23 cellular contexts compared by ENCODE assay signal in the genomic region with DNA sequence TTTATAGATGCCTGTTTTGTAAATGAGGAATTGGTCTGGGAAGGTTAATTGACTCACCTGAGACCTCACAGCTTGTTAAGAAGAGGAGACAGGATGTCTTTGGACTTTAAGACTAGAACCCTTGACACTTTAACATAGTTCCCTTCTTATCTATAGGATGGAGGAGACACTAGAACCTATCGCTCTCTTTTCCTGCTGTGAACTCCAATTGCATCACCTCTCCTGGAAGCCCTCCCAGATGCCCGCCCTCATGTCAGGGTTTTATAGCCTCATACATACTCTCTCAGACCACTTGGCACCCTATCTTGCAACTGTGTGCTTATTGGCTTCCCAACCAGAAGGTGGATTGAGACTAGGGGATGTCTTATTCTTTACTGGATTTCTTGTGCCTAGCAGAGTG. TPM values are rescaled to one million over a fixed set of nuclear protein-coding genes. Genes with fewer than 3 reads are reported as not detected.
A peak's percentile ranks its signal among the peaks of the same experiment; 100 is the strongest.
DNase-seq lines count a peak whose midpoint lies in the region; ATAC-seq and TF ChIP-seq lines count a peak whose summit lies in the region.
"Had no signal": no experiment of that assay in that cellular context is flagged by ENCODE, and none has a peak within 500 bp of the region (broad histone marks: within the 10 kb centered on the region; RNA-seq: fewer than 3 reads in every experiment).

No MANE protein-coding gene starts in this region.

- peaks cover 27 to 28% of the 10 kb centered on the region in 2 donors for H3K27me3 Mint-ChIP-seq in natural killer cell (ENCODE audit: low read depth in 2 of 2)
- peaks cover 17 to 24% of the 10 kb centered on the region in 2 donors for H3K27me3 Mint-ChIP-seq in natural killer cell treated with Interleukin-12 subunit alpha and Interleukin-12 subunit beta and Interleukin-15 and Interleukin-18, amount 100 ng/mL, for 72 hours
- peaks cover 4% of the 10 kb centered on the region for H3K27me3 Mint-ChIP-seq in nephron (ENCODE audit: low read depth)
- peaks cover 13% of the 10 kb centered on the region for H3K27me3 Mint-ChIP-seq in activated CD4-positive, alpha-beta memory T cell treated with anti-CD3 and anti-CD28 coated beads for 36 hours
- peaks cover 25% of the 10 kb centered on the region for H3K27me3 Mint-ChIP-seq in progenitor cell of endocrine pancreas

- ATAC-seq in natural killer cell, result no peak
- ATAC-seq in natural killer cell treated with Interleukin-12 subunit alpha and Interleukin-12 subunit beta and Interleukin-15 and Interleukin-18, amount 100 ng/mL, for 72 hours, result no peak
- ATAC-seq: SK-N-SH treated with all-trans-retinoic acid at 6 μM for 48 hours had no signal

- H3K4me3 Mint-ChIP-seq in natural killer cell, result peak overlapping the region; percentile 49
- no peak overlapping the region for H3K4me3 Mint-ChIP-seq in natural killer cell treated with Interleukin-12 subunit alpha and Interleukin-12 subunit beta and Interleukin-15 and Interleukin-18, amount 100 ng/mL, for 72 hours
- peak overlapping the region; percentile 3 to 9 (median 8) for H3K4me3 Mint-ChIP-seq in nephron
- no peak overlapping the region for H3K4me3 Mint-ChIP-seq in activated CD4-positive, alpha-beta memory T cell treated with anti-CD3 and anti-CD28 coated beads for 36 hours
- H3K4me3 Mint-ChIP-seq in progenitor cell of endocrine pancreas (ENCODE audit: low read depth), result no peak overlapping the region

- DNase-seq in natural killer cell (no peak), ascending aorta (ENCODE audit: low spot score in 2 of 2) (no peak), progenitor cell of endocrine pancreas (ENCODE audit: low spot score, unreplicated experiment) (no peak)
- no peak for DNase-seq in natural killer cell treated with Interleukin-12 subunit alpha and Interleukin-12 subunit beta and Interleukin-15 and Interleukin-18, amount 100 ng/mL, for 72 hours (ENCODE audit: low spot score)
- no peak for DNase-seq in activated CD8-positive, alpha-beta memory T cell treated with anti-CD3 and anti-CD28 coated beads, Interleukin-2, amount 50 U/mL, for 48 hours
- DNase-seq in activated CD4-positive, alpha-beta memory T cell treated with anti-CD3 and anti-CD28 coated beads for 36 hours, result no peak
- DNase-seq: BE2C; Caco-2; CD4-positive, CD25-positive, alpha-beta regulatory T cell; GF-D8; GOT3; MM.1S; NCI-H1092; NCI-H146; NCI-H2081 treated with DMSO at 0.1 percent for 48 hours; NCI-H510A treated with DMSO at 0.1 percent for 48 hours; NCI-H82; PC-9; SIG-M5 had no signal

- H3K9me3 ChIP-seq in ascending aorta, result no peaks in the 10 kb centered on the region
- H3K9me3 ChIP-seq: BE2C, Caco-2 had no signal

- H3K36me3 Mint-ChIP-seq in natural killer cell (no peaks in the 10 kb centered on the region), nephron (ENCODE audit: low read depth) (peaks cover 5% of the 10 kb centered on the region), progenitor cell of endocrine pancreas (ENCODE audit: insufficient read depth) (no peaks in the 10 kb centered on the region)
- H3K36me3 Mint-ChIP-seq in natural killer cell treated with Interleukin-12 subunit alpha and Interleukin-12 subunit beta and Interleukin-15 and Interleukin-18, amount 100 ng/mL, for 72 hours, result no peaks in the 10 kb centered on the region
- H3K36me3 Mint-ChIP-seq in activated CD4-positive, alpha-beta memory T cell treated with anti-CD3 and anti-CD28 coated beads for 36 hours, result peaks cover 3% of the 10 kb centered on the region

- peak overlapping the region; percentile 91 to 98 for H3K27ac ChIP-seq in ascending aorta
- H3K27ac ChIP-seq: KMS-11, PC-9, RWPE1 had no signal

- intact Hi-C loops in natural killer cell (cut with micrococcal nuclease), result loop anchor here (5.0 kb wide), 1 partner anchor 67 kb away; a partner anchor contains a TSS
- intact Hi-C loops in ascending aorta (cut with DNase I), result no loop called here
- intact Hi-C loops in activated CD4-positive, alpha-beta memory T cell treated with anti-CD3 and anti-CD28 coated beads for 36 hours (cut with micrococcal nuclease), result no loop called here

- no peaks in the 10 kb centered on the region for H3K27me3 ChIP-seq in ascending aorta
- H3K27me3 ChIP-seq: BE2C had no signal

- H3K27ac Mint-ChIP-seq in natural killer cell (no peak overlapping the region), nephron (peak overlapping the region; percentile 47 to 82 (median 81)), progenitor cell of endocrine pancreas (no peak overlapping the region)
- no peak overlapping the region for H3K27ac Mint-ChIP-seq in natural killer cell treated with Interleukin-12 subunit alpha and Interleukin-12 subunit beta and Interleukin-15 and Interleukin-18, amount 100 ng/mL, for 72 hours
- no peak overlapping the region for H3K27ac Mint-ChIP-seq in activated CD4-positive, alpha-beta memory T cell treated with anti-CD3 and anti-CD28 coated beads for 36 hours

- H3K36me3 ChIP-seq in ascending aorta, result no peaks in the 10 kb centered on the region
- H3K36me3 ChIP-seq: BE2C had no signal

- H3K4me1 ChIP-seq in ascending aorta, result peaks cover 8 to 38% of the 10 kb centered on the region in 2 donors
- H3K4me1 ChIP-seq: BE2C had no signal

- H3K4me1 Mint-ChIP-seq in natural killer cell (peaks cover 7 to 35% of the 10 kb centered on the region in 2 donors), nephron (peaks cover 64% of the 10 kb centered on the region), progenitor cell of endocrine pancreas (ENCODE audit: low read depth) (peaks cover 22% of the 10 kb centered on the region)
- H3K4me1 Mint-ChIP-seq in natural killer cell treated with Interleukin-12 subunit alpha and Interleukin-12 subunit beta and Interleukin-15 and Interleukin-18, amount 100 ng/mL, for 72 hours (ENCODE audit: low read depth in 2 of 2), result peaks cover 12 to 13% of the 10 kb centered on the region in 2 donors
- peaks cover 14% of the 10 kb centered on the region for H3K4me1 Mint-ChIP-seq in activated CD4-positive, alpha-beta memory T cell treated with anti-CD3 and anti-CD28 coated beads for 36 hours (ENCODE audit: low read depth)

- TF ChIP-seq CTCF in natural killer cell (IDR thresholded peaks at IDR 0.05) (no peak), ascending aorta (IDR thresholded peaks at IDR 0.05) (no peak), nephron (IDR thresholded peaks at IDR 0.05; ENCODE audit: unreplicated experiment in 3 of 3) (no peak), progenitor cell of endocrine pancreas (IDR thresholded peaks at IDR 0.05; ENCODE audit: unreplicated experiment) (no peak)

- CTCF ChIA-PET in activated CD4-positive, alpha-beta memory T cell treated with anti-CD3 and anti-CD28 coated beads for 36 hours (lab: Charles Lee), result interaction anchor here (3.7 kb wide), 1 partner anchor 16 kb away, joined by 22 read pairs; no protein-coding TSS in a partner anchor

- H3K4me3 ChIP-seq in ascending aorta, result no peak overlapping the region
- H3K4me3 ChIP-seq: PC-9 had no signal

- H3K9me3 Mint-ChIP-seq in natural killer cell (no peaks in the 10 kb centered on the region), nephron (no peaks in the 10 kb centered on the region), progenitor cell of endocrine pancreas (ENCODE audit: low read depth) (no peaks in the 10 kb centered on the region)
- H3K9me3 Mint-ChIP-seq in natural killer cell treated with Interleukin-12 subunit alpha and Interleukin-12 subunit beta and Interleukin-15 and Interleukin-18, amount 100 ng/mL, for 72 hours, result no peaks in the 10 kb centered on the region
- H3K9me3 Mint-ChIP-seq in activated CD4-positive, alpha-beta memory T cell treated with anti-CD3 and anti-CD28 coated beads for 36 hours, result no peaks in the 10 kb centered on the region

- POLR2A ChIA-PET in activated CD4-positive, alpha-beta memory T cell treated with anti-CD3 and anti-CD28 coated beads for 36 hours (lab: Charles Lee), result no interaction called here

RNA-seq across cellular contexts. Expression of a gene that starts 2.5 kb away (rescaled TPM):
- total RNA-seq in natural killer cell (100 to 1,000 TPM in 2 of 3 donors, 10 to 100 TPM in 1; 93.8 to 135 (median 123) TPM), ascending aorta (129 TPM), progenitor cell of endocrine pancreas (134 and 145 TPM in 2 replicates)
- total RNA-seq in natural killer cell treated with Interleukin-12 subunit alpha and Interleukin-12 subunit beta and Interleukin-15 and Interleukin-18, amount 100 ng/mL, for 72 hours, result 10 to 100 TPM; 52.7 to 53.9 TPM
- 100 to 1,000 TPM; 100 to 101 TPM for total RNA-seq in activated CD4-positive, alpha-beta memory T cell treated with anti-CD3 and anti-CD28 coated beads for 36 hours

RNA-seq across cellular contexts. Expression of a gene that starts 30.5 kb away (rescaled TPM):
- total RNA-seq in natural killer cell (1 to 10 TPM in 2 of 3 donors, under 1 TPM in 1; 0.45 to 2.2 (median 1.3) TPM), ascending aorta (6.4 TPM), progenitor cell of endocrine pancreas (3.9 and 4.4 TPM in 2 replicates)
- 1 to 10 TPM; 1.7 TPM for total RNA-seq in natural killer cell treated with Interleukin-12 subunit alpha and Interleukin-12 subunit beta and Interleukin-15 and Interleukin-18, amount 100 ng/mL, for 72 hours
- total RNA-seq in activated CD4-positive, alpha-beta memory T cell treated with anti-CD3 and anti-CD28 coated beads for 36 hours, result under 1 TPM; 0.64 to 0.85 TPM

Comparison
In these comparisons a context has a peak if more than half of its experiments do, and no peak if none do; other contexts are left out.
1. H3K4me3 Mint-ChIP-seq: peak in natural killer cell (single experiment) and nephron (3 of 3); none in natural killer cell treated with Interleukin-12 subunit alpha and Interleukin-12 subunit beta and Interleukin-15 and Interleukin-18, amount 100 ng/mL, for 72 hours (single experiment), activated CD4-positive, alpha-beta memory T cell treated with anti-CD3 and anti-CD28 coated beads for 36 hours (single experiment) and progenitor cell of endocrine pancreas (single experiment).
2. H3K27ac Mint-ChIP-seq: peak in nephron (3 of 3); none in natural killer cell (0 of 2), natural killer cell treated with Interleukin-12 subunit alpha and Interleukin-12 subunit beta and Interleukin-15 and Interleukin-18, amount 100 ng/mL, for 72 hours (0 of 2), activated CD4-positive, alpha-beta memory T cell treated with anti-CD3 and anti-CD28 coated beads for 36 hours (single experiment) and progenitor cell of endocrine pancreas (single experiment).